Comparison of ENCODE assay signal across 16 cellular contexts in genomic region chr5:177112589-177113220, GRCh38. TPM values are rescaled to one million over a fixed set of nuclear protein-coding genes. Genes with fewer than 3 reads are reported as not detected.
A peak's percentile ranks its signal among the peaks of the same experiment; 100 is the strongest.
DNase-seq lines count a peak whose midpoint lies in the region; ATAC-seq, FAIRE-seq and TF ChIP-seq lines count a peak whose summit lies in the region.
"Had no signal": no experiment of that assay in that cellular context is flagged by ENCODE, and none has a peak within 500 bp of the region (broad histone marks: within the 10 kb centered on the region; RNA-seq: fewer than 3 reads in every experiment).

No MANE protein-coding gene starts in this region.

- H3K9ac ChIP-seq in kidney (ENCODE audit: low read length in 2 of 2), result no peak overlapping the region
- H3K9ac ChIP-seq: BLaER1, GM23248 had no signal

- TF ChIP-seq CTCF in right atrium auricular region (IDR thresholded peaks at IDR 0.05) (no peak), HEK293 (tag by site-specific recombination; IDR thresholded peaks at IDR 0.05) (no peak), kidney (IDR thresholded peaks at IDR 0.05; ENCODE audit: borderline replicate concordance, extremely low read depth, insufficient read depth) (no peak)

- H3K4me1 ChIP-seq in right cardiac atrium (ENCODE audit: control insufficient read depth, insufficient read depth, low read length) (peaks cover 4% of the 10 kb centered on the region), right atrium auricular region (peaks cover 0 to 17% of the 10 kb centered on the region in 2 donors), HEK293 (ENCODE audit: control insufficient read depth, insufficient read depth, low read length) (no peaks in the 10 kb centered on the region), kidney (ENCODE audit: control insufficient read depth in 1 of 2, insufficient read depth in 1 of 2, low read depth in 1 of 2, low read length in 2 of 2) (peaks cover 0 to 15% of the 10 kb centered on the region in 2 donors)

- CTCF ChIA-PET in HEK293 (lab: Yijun Ruan, JAX), result interaction anchor here (0.5 to 9.3 kb wide), 61 partner anchors 8 to 1383 kb away, joined by 3 to 151 read pairs (median 4); partner anchors contain the start of genes EIF4E1B, FGFR4, PDLIM7 and SNCB

- POLR2A ChIA-PET in HEK293 (lab: Yijun Ruan, JAX), result no interaction called here

- whole genome bisulfite sequencing in right cardiac atrium, result 70% methylated on average over 5 of the region's 5 CpGs

- H3K4me3 ChIP-seq in right cardiac atrium (ENCODE audit: low read length), result no peak overlapping the region
- no peak overlapping the region for H3K4me3 ChIP-seq in right atrium auricular region
- no peak overlapping the region for H3K4me3 ChIP-seq in HEK293 (ENCODE audit: low read depth, low read length)
- H3K4me3 ChIP-seq in kidney (ENCODE audit: low read length in 2 of 2), result no peak overlapping the region
- H3K4me3 ChIP-seq: BLaER1, GM23248 had no signal

- no peak overlapping the region for H3K27ac ChIP-seq in right cardiac atrium (ENCODE audit: low read length)
- H3K27ac ChIP-seq in right atrium auricular region, result no peak overlapping the region
- no peak overlapping the region for H3K27ac ChIP-seq in HEK293 (ENCODE audit: extremely low read depth, low read depth, low read length)
- H3K27ac ChIP-seq in kidney (ENCODE audit: low read depth in 2 of 2, low read length in 2 of 2), result no peak overlapping the region
- H3K27ac ChIP-seq: 22Rv1, BLaER1, C4-2B, GM23248 had no signal

- H3K27me3 ChIP-seq in right cardiac atrium (ENCODE audit: control insufficient read depth, insufficient read depth), result no peaks in the 10 kb centered on the region
- no peaks in the 10 kb centered on the region for H3K27me3 ChIP-seq in right atrium auricular region
- H3K27me3 ChIP-seq: BLaER1 had no signal

- no peak for ATAC-seq in right cardiac atrium
- no peak for ATAC-seq in GM19397 (IDR thresholded peaks at IDR 0.05; ENCODE audit: unreplicated experiment)
- ATAC-seq in HG03139 (IDR thresholded peaks at IDR 0.05; ENCODE audit: unreplicated experiment), result no peak

- DNase-seq in right cardiac atrium (peak in 2 of 3 donors; percentile 21 to 33), right atrium auricular region (ENCODE audit: low spot score) (no peak), kidney (peak; percentile 51), NCI-H1436 treated with DMSO at 0.1 percent for 48 hours (lab: John Stamatoyannopoulos, UW) (no peak)
- DNase-seq: DMS153, HCEC 1CT had no signal

- intact Hi-C loops in right cardiac atrium (cut with DNase I) (loop anchor here (2.0 to 10.0 kb wide), 7 partner anchors 40 to 458 kb away; partner anchors contain the start of genes PRELID1 (in 1 of the 4) and RAB24 (in 1 of the 4)), kidney (cut with DNase I) (loop anchor here (5.0 kb wide), 1 partner anchor 40 kb away; no protein-coding TSS in a partner anchor)

- no peaks in the 10 kb centered on the region for H3K9me3 ChIP-seq in right cardiac atrium (ENCODE audit: control insufficient read depth, low read length)
- no peaks in the 10 kb centered on the region for H3K9me3 ChIP-seq in right atrium auricular region
- H3K9me3 ChIP-seq in HEK293 (ENCODE audit: control insufficient read depth, insufficient read depth, low read depth, low read length), result no peaks in the 10 kb centered on the region
- H3K9me3 ChIP-seq in kidney (ENCODE audit: control insufficient read depth in 1 of 2, low read length in 2 of 2), result no peaks in the 10 kb centered on the region
- H3K9me3 ChIP-seq: Caco-2 had no signal

- H3K36me3 ChIP-seq in right atrium auricular region (no peaks in the 10 kb centered on the region), HEK293 (ENCODE audit: control insufficient read depth in 2 of 2, insufficient read depth in 1 of 2, low read length in 2 of 2) (no peaks in the 10 kb centered on the region), kidney (ENCODE audit: control insufficient read depth in 1 of 2, insufficient read depth in 2 of 2, low read length in 2 of 2) (no peaks in the 10 kb centered on the region)
- H3K36me3 ChIP-seq: BLaER1 had no signal

- no peak for FAIRE-seq in kidney (lab: Jason Lieb, UNC)
- FAIRE-seq: A204.1, G401.6 had no signal

TF ChIP-seq in HEK293, 187 proteins besides CTCF, POLR2A, EP300 and RAD21:
- peak; percentile 98 for TF ChIP-seq SCRT1 (tag by site-specific recombination; IDR thresholded peaks at IDR 0.05; ENCODE audit: borderline replicate concordance)
- no peak for TF ChIP-seq ZNF311 (tag by site-specific recombination; IDR thresholded peaks at IDR 0.05; ENCODE audit: borderline replicate concordance)
- TF ChIP-seq SCRT2 (tag by site-specific recombination; IDR thresholded peaks at IDR 0.05), result peak; percentile 99
TF ChIP-seq in HEK293: peak in this region for 2.

RNA-seq across cellular contexts. Expression of gene NSD1, which starts 20.9 kb away (rescaled TPM):
- total RNA-seq in right cardiac atrium, result 10 to 100 TPM; 44.1 to 55.5 (median 50.6) TPM
- polyA plus RNA-seq in right cardiac atrium, result 10.0 TPM
- 10 to 100 TPM; 25.4 to 26.7 TPM for total RNA-seq in right atrium auricular region
- total RNA-seq in kidney, result 99.1 TPM
- polyA plus RNA-seq in kidney (ENCODE audit: insufficient read depth, low read depth, low replicate concordance), result 6.0 TPM

RNA-seq across cellular contexts. Expression of gene FGFR4, which starts 26.0 kb away (rescaled TPM):
- total RNA-seq in right cardiac atrium, result 1 to 10 TPM; 1.9 to 3.7 (median 3.5) TPM
- polyA plus RNA-seq in right cardiac atrium, result 1.5 TPM
- 1 to 10 TPM in 1 of 2 donors, under 1 TPM in 1; 0.48 to 1.5 TPM for total RNA-seq in right atrium auricular region
- total RNA-seq in kidney, result 72.6 TPM
- polyA plus RNA-seq in kidney (ENCODE audit: insufficient read depth, low read depth, low replicate concordance), result 50.2 TPM
- total RNA-seq: GM23248 had no signal

Comparison
In these comparisons a context has a peak if more than half of its experiments do, and no peak if none do; other contexts are left out.
1. DNase-seq: peak in right cardiac atrium (2 of 3) and kidney (single experiment); none in right atrium auricular region (single experiment) and NCI-H1436 treated with DMSO at 0.1 percent for 48 hours (single experiment).
2. RNA of gene FGFR4, which starts 26.0 kb away (total RNA-seq): 72.6 TPM in kidney (single experiment); 1.9 to 3.7 TPM in right cardiac atrium and 0.48 to 1.5 TPM in right atrium auricular region; every median in the first group is over 10 times any median in the second.